12 cellular contexts compared by ENCODE assay signal in the genomic region with DNA sequence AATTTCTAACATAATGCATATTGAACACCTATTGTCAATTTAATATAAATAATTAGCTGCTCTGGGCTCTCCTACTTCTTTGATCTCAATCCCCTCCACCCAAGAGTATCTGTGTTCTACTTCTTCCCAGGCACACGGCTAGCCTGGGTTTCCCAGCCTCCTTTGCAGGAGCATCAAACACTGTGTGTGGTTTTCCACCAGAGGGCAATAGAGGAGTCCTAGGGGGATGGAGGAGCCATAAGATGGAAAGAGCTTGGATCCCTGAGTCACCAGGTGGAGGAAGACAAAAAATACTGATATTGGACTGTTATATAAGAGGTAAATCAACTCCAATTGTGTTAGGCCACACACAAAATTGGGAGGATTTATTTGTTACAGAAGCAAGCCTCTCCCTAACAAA.
DNase-seq lines count a peak whose midpoint lies in the region; ATAC-seq and TF ChIP-seq lines count a peak whose summit lies in the region.
"Had no signal": no experiment of that assay in that cellular context is flagged by ENCODE, and none has a peak within 500 bp of the region (broad histone marks: within the 10 kb centered on the region; RNA-seq: fewer than 3 reads in every experiment).

No MANE protein-coding gene starts in this region.

- H3K27me3 ChIP-seq in DOHH2 (ENCODE audit: control insufficient read depth, low read length), result no peaks in the 10 kb centered on the region

- intact Hi-C loops in left ventricle myocardium superior (cut with micrococcal nuclease), result no loop called here

- H3F3A ChIP-seq in DOHH2 (ENCODE audit: control insufficient read depth, insufficient read depth), result no peaks in the 10 kb centered on the region

- H3K4me3 ChIP-seq in DOHH2 (ENCODE audit: low read length) (no peak overlapping the region), choroid plexus epithelial cell (ENCODE audit: low read depth, low read length) (no peak overlapping the region), coronary artery (no peak overlapping the region)

- H3K4me1 ChIP-seq in DOHH2 (ENCODE audit: control insufficient read depth, low read length), result no peaks in the 10 kb centered on the region

- H3K36me3 ChIP-seq in DOHH2 (ENCODE audit: control insufficient read depth, low read length), result no peaks in the 10 kb centered on the region

- H3K27ac ChIP-seq in 22Rv1 (no peak overlapping the region), DOHH2 (ENCODE audit: low read depth, low read length) (no peak overlapping the region), coronary artery (no peak overlapping the region)

- DNase-seq in NCI-H69 (lab: John Stamatoyannopoulos, UW) (peak; percentile 3), choroid plexus epithelial cell (ENCODE audit: low read depth) (peak; percentile 5), AG08396 (ENCODE audit: low spot score) (no peak), NCI-H2227 treated with DMSO at 0.1 percent for 48 hours (lab: John Stamatoyannopoulos, UW) (no peak), coronary artery (ENCODE audit: low spot score) (no peak), left ventricle myocardium superior (no peak)
- DNase-seq: naive B cell; NCI-H1092; stimulated activated naive CD8-positive, alpha-beta T cell treated with anti-CD3 and anti-CD28 coated beads, Interleukin-15, Interleukin-2, amounts not matched to agents 100 U/mL and 50 U/mL, for 24 hours had no signal

- ATAC-seq in left ventricle myocardium superior, result no peak
- ATAC-seq: sciatic nerve; stimulated activated naive CD8-positive, alpha-beta T cell treated with anti-CD3 and anti-CD28 coated beads, Interleukin-15, Interleukin-2, amounts not matched to agents 100 U/mL and 50 U/mL, for 24 hours had no signal

- H3K9me2 ChIP-seq in DOHH2 (replicated peaks; ENCODE audit: control insufficient read depth, low read length), result no peaks in the 10 kb centered on the region

- H3K79me2 ChIP-seq in DOHH2 (ENCODE audit: control insufficient read depth, low read length), result no peaks in the 10 kb centered on the region

- TF ChIP-seq CTCF in 22Rv1 (IDR thresholded peaks at IDR 0.05) (peak; percentile 67), DOHH2 (IDR thresholded peaks at IDR 0.05; ENCODE audit: low read depth, low read length, poor library complexity, severe bottlenecking) (peak; percentile 38), choroid plexus epithelial cell (conservative IDR thresholded peaks at IDR 0.05; ENCODE audit: low read depth, low read length) (peak; percentile 20), coronary artery (IDR thresholded peaks at IDR 0.05) (no peak)

- H3K4me2 ChIP-seq in DOHH2 (ENCODE audit: low read length), result no peak overlapping the region

- H4K20me1 ChIP-seq in DOHH2 (ENCODE audit: control insufficient read depth, insufficient read depth, low read depth, low read length), result no peaks in the 10 kb centered on the region

- H3K9me3 ChIP-seq in DOHH2 (ENCODE audit: control insufficient read depth, insufficient read depth, low read length), result no peaks in the 10 kb centered on the region

Comparison
In these comparisons a context has a peak if more than half of its experiments do, and no peak if none do; other contexts are left out.
1. DNase-seq: peak in NCI-H69 (single experiment) and choroid plexus epithelial cell (single experiment); none in AG08396 (single experiment), NCI-H2227 treated with DMSO at 0.1 percent for 48 hours (single experiment), coronary artery (single experiment) and left ventricle myocardium superior (single experiment).